In the genomic region with DNA sequence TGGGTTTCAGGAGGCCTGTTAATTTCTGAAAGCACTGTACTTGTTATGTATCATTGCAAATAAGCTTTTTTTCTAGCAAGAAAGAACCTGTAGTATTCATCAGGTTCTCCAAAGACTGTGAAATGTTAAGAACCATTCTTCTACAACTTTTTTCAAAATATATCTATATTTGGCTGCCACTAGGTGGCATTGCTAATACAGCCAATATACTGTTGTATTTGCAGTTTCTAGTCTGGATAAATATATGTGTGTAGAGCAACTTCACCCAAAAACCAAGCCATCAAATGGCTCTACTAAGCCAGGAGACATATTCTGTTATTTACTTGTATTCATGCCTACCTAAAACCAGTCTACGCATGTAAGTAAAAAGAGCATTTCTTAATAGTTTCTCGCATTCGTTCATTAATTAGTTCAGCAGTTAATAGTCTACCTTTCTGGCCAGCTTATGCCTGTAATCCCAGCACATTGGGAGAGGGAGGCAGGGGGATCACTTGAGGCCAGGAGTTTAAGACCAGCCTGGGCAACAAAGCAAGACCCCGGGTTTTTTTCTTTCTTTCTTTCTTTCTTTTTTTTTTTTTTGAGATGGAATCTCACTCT, we compare ENCODE assay signal across 8 cellular contexts. TPM values are rescaled to one million over a fixed set of nuclear protein-coding genes. Genes with fewer than 3 reads are reported as not detected.
DNase-seq lines count a peak whose midpoint lies in the region; ATAC-seq and TF ChIP-seq lines count a peak whose summit lies in the region.

No MANE protein-coding gene starts in this region.

- POLR2A ChIA-PET in CD4-positive, alpha-beta T cell (lab: Charles Lee) = interaction anchor here (0.6 kb wide), 1 partner anchor 1321 kb away, joined by 3 read pairs; no protein-coding TSS in a partner anchor

- H3K4me1 ChIP-seq in Peyer's patch = no peaks in the 10 kb centered on the region

- peaks cover under 1% of the 10 kb centered on the region for H3K4me1 Mint-ChIP-seq in CD4-positive, alpha-beta T cell (ENCODE audit: low read depth)
- H3K4me1 Mint-ChIP-seq in endothelial cell (ENCODE audit: unreplicated experiment) (no peaks in the 10 kb centered on the region), nephron (no peaks in the 10 kb centered on the region)

- no peak for ATAC-seq in CD4-positive, alpha-beta T cell (ENCODE audit: poor library complexity)
- no peak for ATAC-seq in GM21723 (IDR thresholded peaks at IDR 0.05; ENCODE audit: unreplicated experiment)

- no peak overlapping the region for H3K27ac ChIP-seq in CD4-positive, alpha-beta T cell (ENCODE audit: low read depth, low read length)
- no peak overlapping the region for H3K27ac ChIP-seq in Peyer's patch

- H3K36me3 Mint-ChIP-seq in CD4-positive, alpha-beta T cell (ENCODE audit: low read depth) = peaks cover 14% of the 10 kb centered on the region
- H3K36me3 Mint-ChIP-seq in endothelial cell (ENCODE audit: low read depth, unreplicated experiment) = peaks cover 16% of the 10 kb centered on the region
- H3K36me3 Mint-ChIP-seq in nephron (ENCODE audit: low read depth) = peaks cover 31% of the 10 kb centered on the region

- no peaks in the 10 kb centered on the region for H3K27me3 ChIP-seq in CD4-positive, alpha-beta T cell (ENCODE audit: control insufficient read depth, insufficient read depth, low read length)
- H3K27me3 ChIP-seq in H7 (ENCODE audit: control insufficient read depth, insufficient read depth, low read length) = no peaks in the 10 kb centered on the region
- H3K27me3 ChIP-seq in Peyer's patch = no peaks in the 10 kb centered on the region

- H3K27ac Mint-ChIP-seq in CD4-positive, alpha-beta T cell = no peak overlapping the region
- no peak overlapping the region for H3K27ac Mint-ChIP-seq in endothelial cell (ENCODE audit: unreplicated experiment)
- peak overlapping the region in 2 of 3 experiments; percentile 15 to 32 for H3K27ac Mint-ChIP-seq in nephron

- CTCF ChIA-PET in CD4-positive, alpha-beta T cell (lab: Charles Lee) = interaction anchor here (0.6 to 1.6 kb wide), 3 partner anchors 107 to 447 kb away, joined by 3 to 6 read pairs (median 6); no protein-coding TSS in a partner anchor

- TF ChIP-seq CTCF in CD4-positive, alpha-beta T cell (IDR thresholded peaks at IDR 0.05) = peak; percentile 74
- TF ChIP-seq CTCF in Peyer's patch (IDR thresholded peaks at IDR 0.05) (peak; percentile 35 to 82 (median 66)), endothelial cell (IDR thresholded peaks at IDR 0.05; ENCODE audit: unreplicated experiment) (peak; percentile 55), nephron (IDR thresholded peaks at IDR 0.05; ENCODE audit: unreplicated experiment in 3 of 3) (peak; percentile 57 to 75 (median 67))

- no peak overlapping the region for H3K4me3 ChIP-seq in H7 (ENCODE audit: insufficient read depth, low read depth, low read length)
- no peak overlapping the region for H3K4me3 ChIP-seq in Peyer's patch

- no peaks in the 10 kb centered on the region for H3K9me3 ChIP-seq in CD4-positive, alpha-beta T cell (ENCODE audit: control insufficient read depth, low read length)
- H3K9me3 ChIP-seq in Peyer's patch = no peaks in the 10 kb centered on the region

- no peaks in the 10 kb centered on the region for H3K27me3 Mint-ChIP-seq in CD4-positive, alpha-beta T cell
- no peaks in the 10 kb centered on the region for H3K27me3 Mint-ChIP-seq in endothelial cell (ENCODE audit: unreplicated experiment)
- H3K27me3 Mint-ChIP-seq in nephron (ENCODE audit: low read depth) = no peaks in the 10 kb centered on the region

- H3K36me3 ChIP-seq in H7 (replicated peaks; ENCODE audit: control insufficient read depth, insufficient read depth, low read length) (no peaks in the 10 kb centered on the region), Peyer's patch (peaks cover 0 to 12% (median 0%) of the 10 kb centered on the region in 3 donors)

- intact Hi-C loops in CD4-positive, alpha-beta T cell (cut with DNase I, micrococcal nuclease) = no loop called here

- no peak overlapping the region for H3K4me3 Mint-ChIP-seq in CD4-positive, alpha-beta T cell
- no peak overlapping the region for H3K4me3 Mint-ChIP-seq in endothelial cell (ENCODE audit: unreplicated experiment)
- H3K4me3 Mint-ChIP-seq in nephron = no peak overlapping the region

- no peaks in the 10 kb centered on the region for H3K9me3 Mint-ChIP-seq in CD4-positive, alpha-beta T cell
- H3K9me3 Mint-ChIP-seq in endothelial cell (ENCODE audit: unreplicated experiment) (no peaks in the 10 kb centered on the region), nephron (peaks cover 10% of the 10 kb centered on the region)

- no peak for DNase-seq in CD4-positive, alpha-beta T cell
- DNase-seq in H7 (peak; percentile 24), Peyer's patch (no peak), endothelial cell (ENCODE audit: low spot score) (no peak), nucleus accumbens (lab: John Stamatoyannopoulos, UW) (no peak), activated gamma-delta T cell treated with Interleukin-2 at 50 U/mL for 16 hours (no peak)

- no peak for TF ChIP-seq POLR2A in Peyer's patch (IDR thresholded peaks at IDR 0.05)

RNA-seq across cellular contexts. Expression of gene VMP1, which starts 39.5 kb away (rescaled TPM):
- total RNA-seq in CD4-positive, alpha-beta T cell = 10 to 100 TPM; 73.6 to 81.1 TPM
- 64.2 and 67.4 TPM in 2 replicates for total RNA-seq in H7 (2014; rRNA removed; shearing (Covaris generic))
- 100 to 1,000 TPM; 228 to 366 (median 332) TPM for total RNA-seq in Peyer's patch
- 64.9 TPM for total RNA-seq in endothelial cell (ENCODE audit: unreplicated experiment)

RNA-seq across cellular contexts. Expression of gene PTRH2, which starts 39.7 kb away (rescaled TPM):
- total RNA-seq in CD4-positive, alpha-beta T cell = 1 to 10 TPM; 6.5 to 7.3 TPM
- total RNA-seq in H7 (2014; rRNA removed; shearing (Covaris generic)) = 16.4 and 18.6 TPM in 2 replicates
- total RNA-seq in Peyer's patch (10 to 100 TPM; 11.7 to 60.2 (median 14.9) TPM), endothelial cell (ENCODE audit: unreplicated experiment) (15.4 TPM)

Comparison
In these comparisons a context has a peak if more than half of its experiments do, and no peak if none do; other contexts are left out.
1. H3K27ac Mint-ChIP-seq: peak in nephron (2 of 3); none in CD4-positive, alpha-beta T cell (single experiment) and endothelial cell (single experiment).
2. Peak in every context shown above with its lines, with median percentiles within 50 percentile points of each other: CTCF ChIP-seq.